In the genomic region with DNA sequence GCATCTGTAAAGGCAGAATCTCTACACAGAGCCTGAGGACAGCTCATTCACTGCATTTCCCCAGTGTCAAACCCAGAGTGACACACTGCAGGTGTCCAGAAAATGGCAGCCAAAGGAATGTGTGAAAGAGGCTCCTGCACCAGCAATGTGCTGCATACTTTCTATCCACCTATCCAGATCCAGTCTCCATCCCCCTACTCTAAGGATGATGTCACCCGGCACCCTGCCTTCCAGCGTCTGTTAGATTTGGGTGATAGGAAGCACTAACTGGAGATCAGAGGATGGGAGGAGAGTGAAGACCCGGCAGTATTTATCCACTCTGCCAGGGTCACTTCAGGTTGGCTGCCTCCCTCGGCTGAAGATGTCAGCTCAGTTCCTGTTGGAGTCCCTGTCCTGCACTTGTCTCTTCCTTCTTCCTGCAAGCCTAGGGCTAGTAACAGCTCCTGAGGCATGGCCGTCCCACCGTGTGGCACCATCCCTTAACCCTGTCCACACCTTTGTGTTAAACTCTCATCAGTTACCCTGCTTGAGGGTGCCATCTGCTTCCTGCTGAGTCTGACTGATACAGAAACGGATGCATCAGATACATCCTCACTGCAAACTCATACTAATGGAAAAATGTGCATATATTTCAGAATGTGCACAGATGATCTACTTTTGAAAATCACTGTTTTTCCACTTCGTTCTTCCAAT, we compare ENCODE assay signal across 10 cellular contexts. TPM values are rescaled to one million over a fixed set of nuclear protein-coding genes. Genes with fewer than 3 reads are reported as not detected.
A peak's percentile ranks its signal among the peaks of the same experiment; 100 is the strongest.
DNase-seq lines count a peak whose midpoint lies in the region; ATAC-seq and TF ChIP-seq lines count a peak whose summit lies in the region.
"Had no signal": no experiment of that assay in that cellular context is flagged by ENCODE, and none has a peak within 500 bp of the region (broad histone marks: within the 10 kb centered on the region; RNA-seq: fewer than 3 reads in every experiment).

No MANE protein-coding gene starts in this region.

- ATAC-seq in Right ventricle myocardium superior (ENCODE audit: poor library complexity) = no peak
- no peak for ATAC-seq in upper lobe of right lung
- ATAC-seq in GM21515 (IDR thresholded peaks at IDR 0.05; ENCODE audit: unreplicated experiment) = no peak

- H3K4me1 Mint-ChIP-seq in T-helper 2 cell treated with Interferon-gamma antibody and Interleukin-4, amounts not matched to agents 5 μg/mL and 100 μg/mL, for 36 hours (ENCODE audit: low read depth) = peaks cover 55% of the 10 kb centered on the region

- H3K36me3 ChIP-seq in right atrium auricular region = no peaks in the 10 kb centered on the region
- no peaks in the 10 kb centered on the region for H3K36me3 ChIP-seq in upper lobe of right lung

- peaks cover 14% of the 10 kb centered on the region for H3K36me3 Mint-ChIP-seq in T-helper 2 cell treated with Interferon-gamma antibody and Interleukin-4, amounts not matched to agents 5 μg/mL and 100 μg/mL, for 36 hours (ENCODE audit: low read depth)

- peak overlapping the region; percentile 70 for H3K27ac Mint-ChIP-seq in T-helper 2 cell treated with Interferon-gamma antibody and Interleukin-4, amounts not matched to agents 5 μg/mL and 100 μg/mL, for 36 hours

- no peak for TF ChIP-seq CTCF in right atrium auricular region (IDR thresholded peaks at IDR 0.05)
- no peak for TF ChIP-seq CTCF in upper lobe of right lung (IDR thresholded peaks at IDR 0.05)

- no peak overlapping the region for H3K4me3 Mint-ChIP-seq in T-helper 2 cell treated with Interferon-gamma antibody and Interleukin-4, amounts not matched to agents 5 μg/mL and 100 μg/mL, for 36 hours

- H3K27ac ChIP-seq in right atrium auricular region (peak overlapping the region; percentile 51 to 65), upper lobe of right lung (peak overlapping the region; percentile 31)

- peaks cover 3% of the 10 kb centered on the region for H3K9me3 Mint-ChIP-seq in T-helper 2 cell treated with Interferon-gamma antibody and Interleukin-4, amounts not matched to agents 5 μg/mL and 100 μg/mL, for 36 hours

- no peaks in the 10 kb centered on the region for H3K27me3 Mint-ChIP-seq in T-helper 2 cell treated with Interferon-gamma antibody and Interleukin-4, amounts not matched to agents 5 μg/mL and 100 μg/mL, for 36 hours (ENCODE audit: low read depth)

- H3K27me3 ChIP-seq in right atrium auricular region (no peaks in the 10 kb centered on the region), upper lobe of right lung (no peaks in the 10 kb centered on the region)

- intact Hi-C loops in Right ventricle myocardium superior (cut with DNase I) = no loop called here
- intact Hi-C loops in upper lobe of right lung (cut with DNase I) = no loop called here

- H3K4me1 ChIP-seq in right atrium auricular region = peaks cover 0 to 31% of the 10 kb centered on the region in 2 donors
- H3K4me1 ChIP-seq in upper lobe of right lung = peaks cover 29% of the 10 kb centered on the region

- DNase-seq in right atrium auricular region (ENCODE audit: low spot score) (no peak), Right ventricle myocardium superior (no peak), kidney tubule cell (ENCODE audit: low spot score) (peak; percentile 26), upper lobe of right lung (no peak), SKM-1 treated with dmso at 0.1 percent for 144 hours (lab: John Stamatoyannopoulos, UW; ENCODE audit: unreplicated experiment) (no peak), HK-2 (ENCODE audit: unreplicated experiment) (no peak)
- no peak for DNase-seq in T-helper 2 cell treated with Interferon-gamma antibody and Interleukin-4, amounts not matched to agents 5 μg/mL and 100 μg/mL, for 36 hours (ENCODE audit: low spot score)
- DNase-seq: activated CD8-positive, alpha-beta memory T cell treated with anti-CD3 and anti-CD28 coated beads, Interleukin-2, amount 50 U/mL, for 4 hours; cortex of kidney had no signal

- no peak overlapping the region for H3K4me3 ChIP-seq in right atrium auricular region
- H3K4me3 ChIP-seq in upper lobe of right lung = no peak overlapping the region

- H3K9me3 ChIP-seq in right atrium auricular region (no peaks in the 10 kb centered on the region), upper lobe of right lung (no peaks in the 10 kb centered on the region)

RNA-seq across cellular contexts. Expression of a gene that starts 13.0 kb away (rescaled TPM):
- 1 to 10 TPM in 1 of 2 donors, under 1 TPM in 1; 0.55 to 1.4 TPM for total RNA-seq in right atrium auricular region
- total RNA-seq in Right ventricle myocardium superior = 0.13 TPM
- 6.3 TPM for total RNA-seq in upper lobe of right lung
